ENCODE assay signal across 1 cellular context in genomic region chr17:54902017-54902416, GRCh38.
TF ChIP-seq lines count a peak whose summit lies in the region.

No MANE protein-coding gene starts in this region.

TF ChIP-seq in HepG2, 621 proteins besides CTCF, POLR2A, EP300 and RAD21:
- no peak for TF ChIP-seq TAF15 (IDR thresholded peaks at IDR 0.05; ENCODE audit: low read depth, low read length, poor library complexity, severe bottlenecking)
- no peak for TF ChIP-seq SRF (IDR thresholded peaks at IDR 0.05; ENCODE audit: low read depth, low read length)
- TF ChIP-seq TEF (CRISPR knock-in tag; IDR thresholded peaks at IDR 0.05): no peak
- no peak for TF ChIP-seq EEA1 (CRISPR knock-in tag; IDR thresholded peaks at IDR 0.05; ENCODE audit: borderline replicate concordance)
- no peak for TF ChIP-seq NCOA5 (CRISPR knock-in tag; IDR thresholded peaks at IDR 0.05)
- no peak for TF ChIP-seq TCF12 (IDR thresholded peaks at IDR 0.05)
- no peak for TF ChIP-seq TCF12 (CRISPR knock-in tag; IDR thresholded peaks at IDR 0.05)
- no peak for TF ChIP-seq ZNF207 (IDR thresholded peaks at IDR 0.05; ENCODE audit: borderline replicate concordance)
- TF ChIP-seq ZNF251 (CRISPR knock-in tag; IDR thresholded peaks at IDR 0.05): no peak
- no peak for TF ChIP-seq GABPB1 (CRISPR knock-in tag; IDR thresholded peaks at IDR 0.05)
- TF ChIP-seq PBX3 (CRISPR knock-in tag; IDR thresholded peaks at IDR 0.05; ENCODE audit: borderline replicate concordance): no peak
- TF ChIP-seq NPAS2 (CRISPR knock-in tag; IDR thresholded peaks at IDR 0.05; ENCODE audit: borderline replicate concordance): no peak
- no peak for TF ChIP-seq ARNT2 (CRISPR knock-in tag; IDR thresholded peaks at IDR 0.05; ENCODE audit: low read depth)
- no peak for TF ChIP-seq FOSL2 (CRISPR knock-in tag; IDR thresholded peaks at IDR 0.05)
- no peak for TF ChIP-seq ZBTB1 (CRISPR knock-in tag; IDR thresholded peaks at IDR 0.05; ENCODE audit: borderline replicate concordance)
- TF ChIP-seq TMF1 (CRISPR knock-in tag; IDR thresholded peaks at IDR 0.05; ENCODE audit: low read depth): no peak
